Comparison of ENCODE assay signal across 2 cellular contexts in the genomic region with DNA sequence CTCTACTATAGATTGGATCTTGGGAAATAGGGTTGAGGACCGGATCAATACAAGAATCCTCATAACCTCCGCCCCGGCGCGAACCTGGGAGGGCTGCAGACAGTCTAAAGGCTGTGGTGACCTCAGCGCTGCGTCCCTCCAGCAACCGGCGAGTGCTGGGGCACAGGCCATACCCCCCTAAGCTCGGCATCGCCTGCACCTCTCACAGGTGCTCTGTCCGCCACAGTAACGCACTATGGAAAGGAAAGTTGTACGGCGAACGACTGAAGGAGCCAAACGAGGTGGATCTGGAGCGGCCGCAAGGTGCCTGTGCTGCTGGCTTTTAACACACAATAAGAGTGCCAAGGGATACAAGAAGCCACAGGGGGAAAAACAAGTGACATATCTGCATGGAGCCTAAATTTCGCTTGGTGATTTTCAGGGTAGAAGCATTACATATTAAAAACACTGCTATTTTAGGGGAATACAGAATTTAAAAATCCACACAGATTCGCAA.
TF ChIP-seq lines count a peak whose summit lies in the region.

No MANE protein-coding gene starts in this region.

TF ChIP-seq in SK-N-SH treated with all-trans-retinoic acid at 6 μM for 48 hours, 23 proteins besides CTCF, POLR2A, EP300 and RAD21 (continued from another document):
- TF ChIP-seq SNAI2 (CRISPR knock-in tag; IDR thresholded peaks at IDR 0.05): no peak
- TF ChIP-seq ZNF565 (CRISPR knock-in tag; conservative IDR thresholded peaks at IDR 0.05; ENCODE audit: low read depth): no peak
- TF ChIP-seq GLIS3 (CRISPR knock-in tag; IDR thresholded peaks at IDR 0.05): no peak
- TF ChIP-seq ISL1 (CRISPR knock-in tag; IDR thresholded peaks at IDR 0.05): no peak
- TF ChIP-seq, protein P1, sequence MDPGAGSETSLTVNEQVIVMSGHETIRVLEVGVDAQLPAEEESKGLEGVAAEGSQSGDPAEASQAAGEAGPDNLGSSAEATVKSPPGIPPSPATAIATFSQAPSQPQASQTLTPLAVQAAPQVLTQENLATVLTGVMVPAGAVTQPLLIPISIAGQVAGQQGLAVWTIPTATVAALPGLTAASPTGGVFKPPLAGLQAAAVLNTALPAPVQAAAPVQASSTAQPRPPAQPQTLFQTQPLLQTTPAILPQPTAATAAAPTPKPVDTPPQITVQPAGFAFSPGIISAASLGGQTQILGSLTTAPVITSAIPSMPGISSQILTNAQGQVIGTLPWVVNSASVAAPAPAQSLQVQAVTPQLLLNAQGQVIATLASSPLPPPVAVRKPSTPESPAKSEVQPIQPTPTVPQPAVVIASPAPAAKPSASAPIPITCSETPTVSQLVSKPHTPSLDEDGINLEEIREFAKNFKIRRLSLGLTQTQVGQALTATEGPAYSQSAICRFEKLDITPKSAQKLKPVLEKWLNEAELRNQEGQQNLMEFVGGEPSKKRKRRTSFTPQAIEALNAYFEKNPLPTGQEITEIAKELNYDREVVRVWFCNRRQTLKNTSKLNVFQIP (CRISPR knock-in tag; IDR thresholded peaks at IDR 0.05; ENCODE audit: borderline replicate concordance, low read depth): no peak
- TF ChIP-seq TOX (CRISPR knock-in tag; IDR thresholded peaks at IDR 0.05; ENCODE audit: borderline replicate concordance): no peak
- no peak for TF ChIP-seq ZFP30 (CRISPR knock-in tag; IDR thresholded peaks at IDR 0.05)
- TF ChIP-seq, protein P2, sequence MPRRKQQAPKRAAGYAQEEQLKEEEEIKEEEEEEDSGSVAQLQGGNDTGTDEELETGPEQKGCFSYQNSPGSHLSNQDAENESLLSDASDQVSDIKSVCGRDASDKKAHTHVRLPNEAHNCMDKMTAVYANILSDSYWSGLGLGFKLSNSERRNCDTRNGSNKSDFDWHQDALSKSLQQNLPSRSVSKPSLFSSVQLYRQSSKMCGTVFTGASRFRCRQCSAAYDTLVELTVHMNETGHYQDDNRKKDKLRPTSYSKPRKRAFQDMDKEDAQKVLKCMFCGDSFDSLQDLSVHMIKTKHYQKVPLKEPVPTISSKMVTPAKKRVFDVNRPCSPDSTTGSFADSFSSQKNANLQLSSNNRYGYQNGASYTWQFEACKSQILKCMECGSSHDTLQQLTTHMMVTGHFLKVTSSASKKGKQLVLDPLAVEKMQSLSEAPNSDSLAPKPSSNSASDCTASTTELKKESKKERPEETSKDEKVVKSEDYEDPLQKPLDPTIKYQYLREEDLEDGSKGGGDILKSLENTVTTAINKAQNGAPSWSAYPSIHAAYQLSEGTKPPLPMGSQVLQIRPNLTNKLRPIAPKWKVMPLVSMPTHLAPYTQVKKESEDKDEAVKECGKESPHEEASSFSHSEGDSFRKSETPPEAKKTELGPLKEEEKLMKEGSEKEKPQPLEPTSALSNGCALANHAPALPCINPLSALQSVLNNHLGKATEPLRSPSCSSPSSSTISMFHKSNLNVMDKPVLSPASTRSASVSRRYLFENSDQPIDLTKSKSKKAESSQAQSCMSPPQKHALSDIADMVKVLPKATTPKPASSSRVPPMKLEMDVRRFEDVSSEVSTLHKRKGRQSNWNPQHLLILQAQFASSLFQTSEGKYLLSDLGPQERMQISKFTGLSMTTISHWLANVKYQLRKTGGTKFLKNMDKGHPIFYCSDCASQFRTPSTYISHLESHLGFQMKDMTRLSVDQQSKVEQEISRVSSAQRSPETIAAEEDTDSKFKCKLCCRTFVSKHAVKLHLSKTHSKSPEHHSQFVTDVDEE (CRISPR knock-in tag; IDR thresholded peaks at IDR 0.05): no peak
- no peak for TF ChIP-seq ZFP3 (CRISPR knock-in tag; IDR thresholded peaks at IDR 0.05)
- TF ChIP-seq, protein P3, sequence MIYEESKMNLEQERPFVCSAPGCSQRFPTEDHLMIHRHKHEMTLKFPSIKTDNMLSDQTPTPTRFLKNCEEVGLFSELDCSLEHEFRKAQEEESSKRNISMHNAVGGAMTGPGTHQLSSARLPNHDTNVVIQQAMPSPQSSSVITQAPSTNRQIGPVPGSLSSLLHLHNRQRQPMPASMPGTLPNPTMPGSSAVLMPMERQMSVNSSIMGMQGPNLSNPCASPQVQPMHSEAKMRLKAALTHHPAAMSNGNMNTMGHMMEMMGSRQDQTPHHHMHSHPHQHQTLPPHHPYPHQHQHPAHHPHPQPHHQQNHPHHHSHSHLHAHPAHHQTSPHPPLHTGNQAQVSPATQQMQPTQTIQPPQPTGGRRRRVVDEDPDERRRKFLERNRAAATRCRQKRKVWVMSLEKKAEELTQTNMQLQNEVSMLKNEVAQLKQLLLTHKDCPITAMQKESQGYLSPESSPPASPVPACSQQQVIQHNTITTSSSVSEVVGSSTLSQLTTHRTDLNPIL (CRISPR knock-in tag; IDR thresholded peaks at IDR 0.05; ENCODE audit: low read depth): no peak
- TF ChIP-seq ZC3H10 (CRISPR knock-in tag; IDR thresholded peaks at IDR 0.05): no peak
- TF ChIP-seq CSDC2 (CRISPR knock-in tag; IDR thresholded peaks at IDR 0.05): no peak
- no peak for TF ChIP-seq RARB (CRISPR knock-in tag; IDR thresholded peaks at IDR 0.05)
- TF ChIP-seq, protein P4, sequence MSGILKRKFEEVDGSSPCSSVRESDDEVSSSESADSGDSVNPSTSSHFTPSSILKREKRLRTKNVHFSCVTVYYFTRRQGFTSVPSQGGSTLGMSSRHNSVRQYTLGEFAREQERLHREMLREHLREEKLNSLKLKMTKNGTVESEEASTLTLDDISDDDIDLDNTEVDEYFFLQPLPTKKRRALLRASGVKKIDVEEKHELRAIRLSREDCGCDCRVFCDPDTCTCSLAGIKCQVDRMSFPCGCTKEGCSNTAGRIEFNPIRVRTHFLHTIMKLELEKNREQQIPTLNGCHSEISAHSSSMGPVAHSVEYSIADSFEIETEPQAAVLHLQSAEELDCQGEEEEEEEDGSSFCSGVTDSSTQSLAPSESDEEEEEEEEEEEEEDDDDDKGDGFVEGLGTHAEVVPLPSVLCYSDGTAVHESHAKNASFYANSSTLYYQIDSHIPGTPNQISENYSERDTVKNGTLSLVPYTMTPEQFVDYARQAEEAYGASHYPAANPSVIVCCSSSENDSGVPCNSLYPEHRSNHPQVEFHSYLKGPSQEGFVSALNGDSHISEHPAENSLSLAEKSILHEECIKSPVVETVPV (CRISPR knock-in tag; IDR thresholded peaks at IDR 0.05): no peak
- TF ChIP-seq PPARA (CRISPR knock-in tag; IDR thresholded peaks at IDR 0.05; ENCODE audit: borderline replicate concordance): no peak

TF ChIP-seq in GM12878, 131 proteins besides CTCF, POLR2A, EP300 and RAD21:
- TF ChIP-seq, protein P5, sequence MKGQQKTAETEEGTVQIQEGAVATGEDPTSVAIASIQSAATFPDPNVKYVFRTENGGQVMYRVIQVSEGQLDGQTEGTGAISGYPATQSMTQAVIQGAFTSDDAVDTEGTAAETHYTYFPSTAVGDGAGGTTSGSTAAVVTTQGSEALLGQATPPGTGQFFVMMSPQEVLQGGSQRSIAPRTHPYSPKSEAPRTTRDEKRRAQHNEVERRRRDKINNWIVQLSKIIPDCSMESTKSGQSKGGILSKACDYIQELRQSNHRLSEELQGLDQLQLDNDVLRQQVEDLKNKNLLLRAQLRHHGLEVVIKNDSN (IDR thresholded peaks at IDR 0.05; ENCODE audit: borderline replicate concordance, extremely low read length, insufficient read depth, low read depth, low read length): no peak
- TF ChIP-seq ZNF24 (IDR thresholded peaks at IDR 0.05) (no peak), TBL1XR1 (IDR thresholded peaks at IDR 0.05; ENCODE audit: low read depth, low read length) (no peak), GABPA (IDR thresholded peaks at IDR 0.05; ENCODE audit: low read depth) (no peak), CHD1 (IDR thresholded peaks at IDR 0.05; ENCODE audit: low read depth, low read length) (0 out of 2 replicates have a peak, but pooled peaks have one; percentile 25), BHLHE40 (IDR thresholded peaks at IDR 0.05; ENCODE audit: borderline replicate concordance in 1 of 2, low read depth in 2 of 2, low read length in 1 of 2) (no peak), RFX5 (IDR thresholded peaks at IDR 0.05; ENCODE audit: low read depth, low read length) (no peak), FOXM1 (IDR thresholded peaks at IDR 0.05; ENCODE audit: low read depth, low read length) (no peak), IRF4 (IDR thresholded peaks at IDR 0.05; ENCODE audit: low read depth, low read length) (0 out of 2 replicates have a peak, but pooled peaks have one; percentile 16), TAF1 (IDR thresholded peaks at IDR 0.05; ENCODE audit: borderline replicate concordance, low read depth, low read length) (0 out of 2 replicates have a peak, but pooled peaks have one; percentile 26), SMAD5 (IDR thresholded peaks at IDR 0.05; ENCODE audit: low read depth) (peak; percentile 46)
- TF ChIP-seq, protein P6, sequence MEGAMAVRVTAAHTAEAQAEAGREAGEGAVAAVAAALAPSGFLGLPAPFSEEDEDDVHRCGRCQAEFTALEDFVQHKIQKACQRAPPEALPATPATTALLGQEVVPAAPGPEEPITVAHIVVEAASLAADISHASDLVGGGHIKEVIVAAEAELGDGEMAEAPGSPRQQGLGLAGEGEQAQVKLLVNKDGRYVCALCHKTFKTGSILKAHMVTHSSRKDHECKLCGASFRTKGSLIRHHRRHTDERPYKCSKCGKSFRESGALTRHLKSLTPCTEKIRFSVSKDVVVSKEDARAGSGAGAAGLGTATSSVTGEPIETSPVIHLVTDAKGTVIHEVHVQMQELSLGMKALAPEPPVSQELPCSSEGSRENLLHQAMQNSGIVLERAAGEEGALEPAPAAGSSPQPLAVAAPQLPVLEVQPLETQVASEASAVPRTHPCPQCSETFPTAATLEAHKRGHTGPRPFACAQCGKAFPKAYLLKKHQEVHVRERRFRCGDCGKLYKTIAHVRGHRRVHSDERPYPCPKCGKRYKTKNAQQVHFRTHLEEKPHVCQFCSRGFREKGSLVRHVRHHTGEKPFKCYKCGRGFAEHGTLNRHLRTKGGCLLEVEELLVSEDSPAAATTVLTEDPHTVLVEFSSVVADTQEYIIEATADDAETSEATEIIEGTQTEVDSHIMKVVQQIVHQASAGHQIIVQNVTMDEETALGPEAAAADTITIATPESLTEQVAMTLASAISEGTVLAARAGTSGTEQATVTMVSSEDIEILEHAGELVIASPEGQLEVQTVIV (IDR thresholded peaks at IDR 0.05; ENCODE audit: borderline replicate concordance, partially characterized antibody): no peak
- TF ChIP-seq, protein P7, sequence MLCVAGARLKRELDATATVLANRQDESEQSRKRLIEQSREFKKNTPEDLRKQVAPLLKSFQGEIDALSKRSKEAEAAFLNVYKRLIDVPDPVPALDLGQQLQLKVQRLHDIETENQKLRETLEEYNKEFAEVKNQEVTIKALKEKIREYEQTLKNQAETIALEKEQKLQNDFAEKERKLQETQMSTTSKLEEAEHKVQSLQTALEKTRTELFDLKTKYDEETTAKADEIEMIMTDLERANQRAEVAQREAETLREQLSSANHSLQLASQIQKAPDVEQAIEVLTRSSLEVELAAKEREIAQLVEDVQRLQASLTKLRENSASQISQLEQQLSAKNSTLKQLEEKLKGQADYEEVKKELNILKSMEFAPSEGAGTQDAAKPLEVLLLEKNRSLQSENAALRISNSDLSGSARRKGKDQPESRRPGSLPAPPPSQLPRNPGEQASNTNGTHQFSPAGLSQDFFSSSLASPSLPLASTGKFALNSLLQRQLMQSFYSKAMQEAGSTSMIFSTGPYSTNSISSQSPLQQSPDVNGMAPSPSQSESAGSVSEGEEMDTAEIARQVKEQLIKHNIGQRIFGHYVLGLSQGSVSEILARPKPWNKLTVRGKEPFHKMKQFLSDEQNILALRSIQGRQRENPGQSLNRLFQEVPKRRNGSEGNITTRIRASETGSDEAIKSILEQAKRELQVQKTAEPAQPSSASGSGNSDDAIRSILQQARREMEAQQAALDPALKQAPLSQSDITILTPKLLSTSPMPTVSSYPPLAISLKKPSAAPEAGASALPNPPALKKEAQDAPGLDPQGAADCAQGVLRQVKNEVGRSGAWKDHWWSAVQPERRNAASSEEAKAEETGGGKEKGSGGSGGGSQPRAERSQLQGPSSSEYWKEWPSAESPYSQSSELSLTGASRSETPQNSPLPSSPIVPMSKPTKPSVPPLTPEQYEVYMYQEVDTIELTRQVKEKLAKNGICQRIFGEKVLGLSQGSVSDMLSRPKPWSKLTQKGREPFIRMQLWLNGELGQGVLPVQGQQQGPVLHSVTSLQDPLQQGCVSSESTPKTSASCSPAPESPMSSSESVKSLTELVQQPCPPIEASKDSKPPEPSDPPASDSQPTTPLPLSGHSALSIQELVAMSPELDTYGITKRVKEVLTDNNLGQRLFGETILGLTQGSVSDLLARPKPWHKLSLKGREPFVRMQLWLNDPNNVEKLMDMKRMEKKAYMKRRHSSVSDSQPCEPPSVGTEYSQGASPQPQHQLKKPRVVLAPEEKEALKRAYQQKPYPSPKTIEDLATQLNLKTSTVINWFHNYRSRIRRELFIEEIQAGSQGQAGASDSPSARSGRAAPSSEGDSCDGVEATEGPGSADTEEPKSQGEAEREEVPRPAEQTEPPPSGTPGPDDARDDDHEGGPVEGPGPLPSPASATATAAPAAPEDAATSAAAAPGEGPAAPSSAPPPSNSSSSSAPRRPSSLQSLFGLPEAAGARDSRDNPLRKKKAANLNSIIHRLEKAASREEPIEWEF (IDR thresholded peaks at IDR 0.05; ENCODE audit: insufficient replicate concordance, low read depth, low read length): no peak
- TF ChIP-seq, protein P8, sequence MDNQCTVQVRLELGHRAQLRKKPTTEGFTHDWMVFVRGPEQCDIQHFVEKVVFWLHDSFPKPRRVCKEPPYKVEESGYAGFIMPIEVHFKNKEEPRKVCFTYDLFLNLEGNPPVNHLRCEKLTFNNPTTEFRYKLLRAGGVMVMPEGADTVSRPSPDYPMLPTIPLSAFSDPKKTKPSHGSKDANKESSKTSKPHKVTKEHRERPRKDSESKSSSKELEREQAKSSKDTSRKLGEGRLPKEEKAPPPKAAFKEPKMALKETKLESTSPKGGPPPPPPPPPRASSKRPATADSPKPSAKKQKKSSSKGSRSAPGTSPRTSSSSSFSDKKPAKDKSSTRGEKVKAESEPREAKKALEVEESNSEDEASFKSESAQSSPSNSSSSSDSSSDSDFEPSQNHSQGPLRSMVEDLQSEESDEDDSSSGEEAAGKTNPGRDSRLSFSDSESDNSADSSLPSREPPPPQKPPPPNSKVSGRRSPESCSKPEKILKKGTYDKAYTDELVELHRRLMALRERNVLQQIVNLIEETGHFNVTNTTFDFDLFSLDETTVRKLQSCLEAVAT (IDR thresholded peaks at IDR 0.05): peak; percentile 34
- TF ChIP-seq, protein P9, sequence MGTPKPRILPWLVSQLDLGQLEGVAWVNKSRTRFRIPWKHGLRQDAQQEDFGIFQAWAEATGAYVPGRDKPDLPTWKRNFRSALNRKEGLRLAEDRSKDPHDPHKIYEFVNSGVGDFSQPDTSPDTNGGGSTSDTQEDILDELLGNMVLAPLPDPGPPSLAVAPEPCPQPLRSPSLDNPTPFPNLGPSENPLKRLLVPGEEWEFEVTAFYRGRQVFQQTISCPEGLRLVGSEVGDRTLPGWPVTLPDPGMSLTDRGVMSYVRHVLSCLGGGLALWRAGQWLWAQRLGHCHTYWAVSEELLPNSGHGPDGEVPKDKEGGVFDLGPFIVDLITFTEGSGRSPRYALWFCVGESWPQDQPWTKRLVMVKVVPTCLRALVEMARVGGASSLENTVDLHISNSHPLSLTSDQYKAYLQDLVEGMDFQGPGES (IDR thresholded peaks at IDR 0.05): no peak
- TF ChIP-seq, protein P10, sequence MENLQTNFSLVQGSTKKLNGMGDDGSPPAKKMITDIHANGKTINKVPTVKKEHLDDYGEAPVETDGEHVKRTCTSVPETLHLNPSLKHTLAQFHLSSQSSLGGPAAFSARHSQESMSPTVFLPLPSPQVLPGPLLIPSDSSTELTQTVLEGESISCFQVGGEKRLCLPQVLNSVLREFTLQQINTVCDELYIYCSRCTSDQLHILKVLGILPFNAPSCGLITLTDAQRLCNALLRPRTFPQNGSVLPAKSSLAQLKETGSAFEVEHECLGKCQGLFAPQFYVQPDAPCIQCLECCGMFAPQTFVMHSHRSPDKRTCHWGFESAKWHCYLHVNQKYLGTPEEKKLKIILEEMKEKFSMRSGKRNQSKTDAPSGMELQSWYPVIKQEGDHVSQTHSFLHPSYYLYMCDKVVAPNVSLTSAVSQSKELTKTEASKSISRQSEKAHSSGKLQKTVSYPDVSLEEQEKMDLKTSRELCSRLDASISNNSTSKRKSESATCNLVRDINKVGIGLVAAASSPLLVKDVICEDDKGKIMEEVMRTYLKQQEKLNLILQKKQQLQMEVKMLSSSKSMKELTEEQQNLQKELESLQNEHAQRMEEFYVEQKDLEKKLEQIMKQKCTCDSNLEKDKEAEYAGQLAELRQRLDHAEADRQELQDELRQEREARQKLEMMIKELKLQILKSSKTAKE (IDR thresholded peaks at IDR 0.05; ENCODE audit: low read depth, poor library complexity, severe bottlenecking): peak; percentile 21
TF ChIP-seq in GM12878: peak in this region for 6.
